Comparison of ENCODE assay signal across 9 cellular contexts in genomic region chr12:18383203-18383602, GRCh38.
DNase-seq lines count a peak whose midpoint lies in the region; TF ChIP-seq lines count a peak whose summit lies in the region.
"Had no signal": no experiment of that assay in that cellular context is flagged by ENCODE, and none has a peak within 500 bp of the region (broad histone marks: within the 10 kb centered on the region; RNA-seq: fewer than 3 reads in every experiment).

No MANE protein-coding gene starts in this region.

- H3K4me1 ChIP-seq in PC-9 (replicated peaks; ENCODE audit: insufficient read depth), result peaks cover 13% of the 10 kb centered on the region; the same call in 1 of the 2 replicates

- H4K20me1 ChIP-seq in PC-9 (ENCODE audit: insufficient read depth), result no peaks in the 10 kb centered on the region

- BruUV-seq in Calu3 (replicated peaks; lab: Mats Ljungman, UMichigan) (no TSS peak), PC-9 (replicated peaks; lab: Mats Ljungman, UMichigan) (no TSS peak)

- H3K27ac Mint-ChIP-seq in Calu3 (ENCODE audit: unreplicated experiment) (peak overlapping the region; percentile 73), nephron (peak overlapping the region; percentile 57 to 81 (median 78))
- H3K27ac Mint-ChIP-seq: naive thymus-derived CD8-positive, alpha-beta T cell had no signal

- DNase-seq in Calu3, result peak; percentile 27
- DNase-seq in PC-9, result peak; percentile 37 to 64
- DNase-seq in epithelial cell of proximal tubule (ENCODE audit: low read depth), result peak; percentile 50
- no peak for DNase-seq in effector CD4-positive, alpha-beta T cell
- no peak for DNase-seq in NOMO-1 treated with DMSO at 0.1 percent for 48 hours (lab: John Stamatoyannopoulos, UW; ENCODE audit: unreplicated experiment)
- no peak for DNase-seq in putamen (ENCODE audit: low spot score)
- no peak for DNase-seq in activated T-cell treated with anti-CD3 and anti-CD28 coated beads for 4 hours
- DNase-seq: naive thymus-derived CD8-positive, alpha-beta T cell had no signal

- POLR2A ChIA-PET in PC-9 (lab: Charles Lee; ENCODE audit: unreplicated experiment), result interaction anchor here (0.7 kb wide), 1 partner anchor 17 kb away, joined by 10 read pairs; no protein-coding TSS in a partner anchor

- H3K4me3 ChIP-seq in PC-9, result no peak overlapping the region
- no peak overlapping the region for H3K4me3 ChIP-seq in epithelial cell of proximal tubule (ENCODE audit: low read depth, low read length)

- no peaks in the 10 kb centered on the region for H3K79me2 ChIP-seq in PC-9 (ENCODE audit: low read depth)

- H3K27me3 Mint-ChIP-seq in Calu3 (ENCODE audit: unreplicated experiment) (no peaks in the 10 kb centered on the region), nephron (ENCODE audit: low read depth) (no peaks in the 10 kb centered on the region)
- H3K27me3 Mint-ChIP-seq: naive thymus-derived CD8-positive, alpha-beta T cell had no signal

- H3K4me1 Mint-ChIP-seq in Calu3 (ENCODE audit: low read depth, unreplicated experiment) (peaks cover 21% of the 10 kb centered on the region), nephron (peaks cover 11% of the 10 kb centered on the region)
- H3K4me1 Mint-ChIP-seq: naive thymus-derived CD8-positive, alpha-beta T cell had no signal

- intact Hi-C loops in Calu3 (cut with micrococcal nuclease; ENCODE audit: unreplicated experiment), result no loop called here
- intact Hi-C loops in PC-9 (cut with micrococcal nuclease; ENCODE audit: unreplicated experiment), result loop anchor here (1.0 to 2.0 kb wide), 2 partner anchors 45 to 120 kb away; no protein-coding TSS in a partner anchor

- TF ChIP-seq CTCF in Calu3 (IDR thresholded peaks at IDR 0.05; ENCODE audit: unreplicated experiment), result no peak
- TF ChIP-seq CTCF in PC-9 (conservative IDR thresholded peaks at IDR 0.05), result no peak
- no peak for TF ChIP-seq CTCF in epithelial cell of proximal tubule (conservative IDR thresholded peaks at IDR 0.05; ENCODE audit: low read depth, low read length)
- no peak for TF ChIP-seq CTCF in nephron (IDR thresholded peaks at IDR 0.05; ENCODE audit: unreplicated experiment in 3 of 3)

- H3K27ac ChIP-seq in PC-9, result peak overlapping the region; percentile 45

- no peak overlapping the region for H2AFZ ChIP-seq in PC-9

- H3K36me3 ChIP-seq in PC-9 (ENCODE audit: low read depth), result no peaks in the 10 kb centered on the region

- CTCF ChIA-PET in Calu3 (lab: Charles Lee), result no interaction called here
- CTCF ChIA-PET in PC-9 (lab: Charles Lee), result no interaction called here

- no peaks in the 10 kb centered on the region for H3K9me2 ChIP-seq in PC-9 (ENCODE audit: insufficient read depth)

- peak overlapping the region; percentile 20 for H3K4me2 ChIP-seq in PC-9

- H3K9me3 Mint-ChIP-seq in Calu3 (ENCODE audit: low read depth, unreplicated experiment), result no peaks in the 10 kb centered on the region
- peaks cover 5% of the 10 kb centered on the region for H3K9me3 Mint-ChIP-seq in nephron

- H3K27me3 ChIP-seq in PC-9 (ENCODE audit: insufficient read depth, low read depth), result no peaks in the 10 kb centered on the region

- H3F3A ChIP-seq in PC-9 (ENCODE audit: insufficient read depth, low read depth), result 0 out of 2 replicates have a peak, but pooled peaks cover 5% of the 10 kb centered on the region

- H3K9me3 ChIP-seq in PC-9 (ENCODE audit: insufficient read depth, low read depth), result no peaks in the 10 kb centered on the region

- peaks cover 5% of the 10 kb centered on the region for H3K36me3 Mint-ChIP-seq in Calu3 (ENCODE audit: insufficient read depth, unreplicated experiment)
- H3K36me3 Mint-ChIP-seq in nephron (ENCODE audit: low read depth), result no peaks in the 10 kb centered on the region
- H3K36me3 Mint-ChIP-seq: naive thymus-derived CD8-positive, alpha-beta T cell had no signal

- H3K4me3 Mint-ChIP-seq in Calu3 (ENCODE audit: low read depth, unreplicated experiment) (peak overlapping the region; percentile 17), nephron (no peak overlapping the region)
- H3K4me3 Mint-ChIP-seq: naive thymus-derived CD8-positive, alpha-beta T cell had no signal

Comparison
In these comparisons a context has a peak if more than half of its experiments do, and no peak if none do; other contexts are left out.
1. DNase-seq: peak in Calu3 (single experiment), PC-9 (2 of 2) and epithelial cell of proximal tubule (single experiment); none in effector CD4-positive, alpha-beta T cell (single experiment), NOMO-1 treated with DMSO at 0.1 percent for 48 hours (single experiment), putamen (single experiment) and activated T-cell treated with anti-CD3 and anti-CD28 coated beads for 4 hours (single experiment).